In the genomic region with DNA sequence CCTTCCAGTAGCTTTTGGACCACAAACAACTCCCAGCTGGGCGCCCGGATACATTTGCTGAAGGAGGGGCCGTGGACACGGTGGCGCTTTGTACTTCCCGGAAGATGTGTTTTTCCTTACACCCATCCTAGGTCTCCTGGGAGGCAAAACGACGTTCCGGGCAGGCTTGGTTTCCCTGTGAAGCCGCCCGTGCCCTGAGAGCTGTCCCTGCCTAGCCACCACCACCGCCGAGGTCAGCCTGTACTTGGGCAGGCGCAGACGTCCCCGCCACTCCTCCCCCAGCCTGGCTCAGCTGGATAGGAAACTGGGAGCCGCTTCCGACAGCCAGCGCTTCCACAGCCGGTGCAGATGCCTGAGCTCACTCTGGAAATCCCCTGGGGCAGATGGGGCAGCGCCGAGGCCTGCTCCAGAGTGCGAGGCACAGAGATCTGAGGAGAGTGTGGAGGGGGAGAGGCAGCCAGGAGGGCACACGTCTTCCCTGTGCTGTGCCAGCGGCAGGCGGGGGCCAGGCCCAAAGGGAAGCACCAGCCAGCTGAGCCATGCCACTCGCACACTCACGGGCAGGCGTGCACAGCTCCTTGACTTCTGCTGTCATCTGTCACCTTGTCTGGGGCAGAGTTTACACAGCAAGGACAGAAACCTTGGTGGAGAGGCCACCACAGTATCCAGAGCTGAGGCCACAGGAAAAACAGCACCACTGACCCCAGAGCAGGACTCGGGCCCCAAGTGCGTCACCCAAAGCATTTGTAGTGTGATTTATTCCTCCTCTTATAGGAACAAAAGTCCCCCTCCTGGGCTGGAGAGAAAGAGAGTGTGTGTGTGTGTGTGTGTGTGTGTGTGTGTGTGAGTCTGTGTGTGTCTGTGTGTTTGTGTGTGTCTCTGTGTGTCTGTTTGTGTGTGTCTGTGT, we compare ENCODE assay signal across 8 cellular contexts. TPM values are rescaled to one million over a fixed set of nuclear protein-coding genes. Genes with fewer than 3 reads are reported as not detected.
DNase-seq lines count a peak whose midpoint lies in the region; ATAC-seq lines count a peak whose summit lies in the region.

No MANE protein-coding gene starts in this region.

- peak; percentile 79 for ATAC-seq in left ventricle myocardium superior
- no peak for ATAC-seq in HG03439 (IDR thresholded peaks at IDR 0.05; ENCODE audit: unreplicated experiment)
- no peak for ATAC-seq in GM19452 (IDR thresholded peaks at IDR 0.05; ENCODE audit: unreplicated experiment)

- intact Hi-C loops in left ventricle myocardium superior (cut with micrococcal nuclease): no loop called here

- DNase-seq in DMS153 (lab: John Stamatoyannopoulos, UW) (peak; percentile 56), NCI-H1694 treated with DMSO at 0.1 percent for 48 hours (lab: John Stamatoyannopoulos, UW) (peak; percentile 93), anterior cingulate cortex (lab: John Stamatoyannopoulos, UW) (peak in 47 of 58 donors; percentile 11 to 82 (median 55)), left ventricle myocardium superior (peak; percentile 90), putamen (ENCODE audit: low spot score) (peak; percentile 52), LoVo (ENCODE audit: low spot score) (no peak)

RNA-seq across cellular contexts. Expression of a gene that starts 3.0 kb away (rescaled TPM):
- total RNA-seq in left ventricle myocardium superior: 17.7 TPM

RNA-seq across cellular contexts. Expression of a gene that starts 30.8 kb away (rescaled TPM):
- total RNA-seq in left ventricle myocardium superior: not detected

RNA-seq across cellular contexts. Expression of a gene that starts 39.3 kb away (rescaled TPM):
- 28.0 TPM for total RNA-seq in left ventricle myocardium superior

RNA-seq across cellular contexts. Expression of a gene that starts 41.6 kb away (rescaled TPM):
- total RNA-seq in left ventricle myocardium superior: 4.3 TPM

RNA-seq across cellular contexts. Expression of a gene that starts 45.3 kb away (rescaled TPM):
- 39.0 TPM for total RNA-seq in left ventricle myocardium superior
